In the genomic region with DNA sequence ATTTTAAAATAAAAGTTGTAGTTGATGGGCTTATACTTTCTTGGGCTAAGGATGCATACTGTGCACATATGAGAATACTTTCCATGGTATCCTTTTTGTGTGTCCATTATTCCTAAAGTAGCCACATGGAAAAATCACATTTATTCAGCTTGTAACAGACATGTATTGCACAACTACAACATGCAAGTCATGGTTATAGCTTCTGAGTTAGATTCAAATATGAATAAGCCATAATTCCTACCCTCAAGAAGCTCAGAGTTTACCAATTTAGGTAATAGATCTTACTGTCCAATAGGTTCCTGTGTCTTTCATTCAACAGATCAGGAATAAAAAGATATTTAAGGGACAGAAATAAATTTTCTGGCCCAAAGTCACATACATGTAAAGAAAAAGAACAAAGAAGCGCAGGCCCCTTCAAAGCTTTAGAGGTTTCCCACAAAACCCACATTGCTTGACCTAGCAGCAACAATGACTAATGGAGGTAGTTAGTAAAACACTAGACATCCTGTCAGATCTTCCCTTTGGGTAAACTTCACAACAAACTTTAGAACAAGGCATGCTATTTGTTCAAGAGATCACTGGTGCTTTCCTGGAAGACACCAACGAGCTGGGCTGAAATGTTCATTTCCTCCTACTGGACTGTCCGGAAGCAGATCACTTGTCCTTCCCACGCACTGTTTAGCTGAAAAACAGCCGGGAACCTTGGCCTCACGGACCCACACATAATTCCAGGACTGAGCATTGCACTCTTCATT, we compare ENCODE assay signal across 8 cellular contexts.
A peak's percentile ranks its signal among the peaks of the same experiment; 100 is the strongest.
DNase-seq lines count a peak whose midpoint lies in the region; ATAC-seq and TF ChIP-seq lines count a peak whose summit lies in the region.

No MANE protein-coding gene starts in this region.

- H3K27ac Mint-ChIP-seq in T-helper 17 cell (peak overlapping the region; percentile 51), type B pancreatic cell (no peak overlapping the region)

- H3K27me3 ChIP-seq in lower lobe of right lung (ENCODE audit: low read depth), result no peaks in the 10 kb centered on the region

- H3K27ac ChIP-seq in lower lobe of right lung, result peak overlapping the region; percentile 33

- no peak for DNase-seq in T-helper 17 cell
- no peak for DNase-seq in lower lobe of right lung
- no peak for DNase-seq in type B pancreatic cell (ENCODE audit: extremely low spot score, unreplicated experiment)
- no peak for DNase-seq in D341Med (ENCODE audit: low spot score)
- no peak for DNase-seq in HK-2 (ENCODE audit: unreplicated experiment)
- DNase-seq in superior temporal gyrus (ENCODE audit: extremely low spot score), result no peak

- H3K4me3 ChIP-seq in lower lobe of right lung, result no peak overlapping the region

- H3K27me3 Mint-ChIP-seq in T-helper 17 cell, result no peaks in the 10 kb centered on the region
- no peaks in the 10 kb centered on the region for H3K27me3 Mint-ChIP-seq in type B pancreatic cell

- no peak overlapping the region for H3K4me3 Mint-ChIP-seq in T-helper 17 cell
- no peak overlapping the region for H3K4me3 Mint-ChIP-seq in type B pancreatic cell

- no peaks in the 10 kb centered on the region for H3K36me3 ChIP-seq in lower lobe of right lung

- H3K4me1 Mint-ChIP-seq in T-helper 17 cell, result peaks cover 21% of the 10 kb centered on the region
- H3K4me1 Mint-ChIP-seq in type B pancreatic cell (ENCODE audit: unreplicated experiment), result peaks cover 23% of the 10 kb centered on the region

- intact Hi-C loops in lower lobe of right lung (cut with DNase I), result no loop called here

- TF ChIP-seq CTCF in lower lobe of right lung (IDR thresholded peaks at IDR 0.05), result no peak
- TF ChIP-seq CTCF in type B pancreatic cell (conservative IDR thresholded peaks at IDR 0.05), result no peak

- H3K36me3 Mint-ChIP-seq in T-helper 17 cell (ENCODE audit: low read depth) (no peaks in the 10 kb centered on the region), type B pancreatic cell (no peaks in the 10 kb centered on the region)

- no peaks in the 10 kb centered on the region for H3K9me3 Mint-ChIP-seq in type B pancreatic cell

- peaks cover 11% of the 10 kb centered on the region for H3K4me1 ChIP-seq in lower lobe of right lung

- ATAC-seq in GM18508 (IDR thresholded peaks at IDR 0.05; ENCODE audit: insufficient read depth, unreplicated experiment), result peak; percentile 79
- ATAC-seq in HG02623 (IDR thresholded peaks at IDR 0.05; ENCODE audit: unreplicated experiment), result peak; percentile 75
- peak; percentile 25 for ATAC-seq in T-helper 17 cell
- peak; percentile 25 to 29 for ATAC-seq in lower lobe of right lung

- no peaks in the 10 kb centered on the region for H3K9me3 ChIP-seq in T-helper 17 cell (ENCODE audit: control insufficient read depth, low read length, poor library complexity, severe bottlenecking)
- H3K9me3 ChIP-seq in lower lobe of right lung, result no peaks in the 10 kb centered on the region

Comparison
In these comparisons a context has a peak if more than half of its experiments do, and no peak if none do; other contexts are left out.
1. ATAC-seq: peak in every context shown above with its lines; median percentile 79 in GM18508; 75 in HG02623; 27 in lower lobe of right lung; 25 in T-helper 17 cell.